Comparison of ENCODE assay signal across 8 cellular contexts in the genomic region with DNA sequence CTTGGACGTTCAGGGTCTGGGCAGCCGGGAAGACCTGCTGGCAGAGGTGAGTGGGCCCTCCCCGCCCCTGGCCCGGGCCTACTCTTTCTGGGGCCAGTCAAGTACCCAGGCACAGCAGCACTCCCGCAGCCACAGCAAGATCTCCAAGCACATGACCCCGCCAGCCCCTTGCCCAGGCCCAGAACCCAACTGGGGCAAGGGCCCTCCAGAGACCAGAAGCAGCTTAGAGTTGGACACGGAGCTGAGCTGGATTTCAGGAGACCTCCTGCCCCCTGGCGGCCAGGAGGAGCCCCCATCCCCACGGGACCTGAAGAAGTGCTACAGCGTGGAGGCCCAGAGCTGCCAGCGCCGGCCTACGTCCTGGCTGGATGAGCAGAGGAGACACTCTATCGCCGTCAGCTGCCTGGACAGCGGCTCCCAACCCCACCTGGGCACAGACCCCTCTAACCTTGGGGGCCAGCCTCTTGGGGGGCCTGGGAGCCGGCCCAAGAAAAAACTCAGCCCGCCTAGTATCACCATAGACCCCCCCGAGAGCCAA. TPM values are rescaled to one million over a fixed set of nuclear protein-coding genes. Genes with fewer than 3 reads are reported as not detected.
DNase-seq lines count a peak whose midpoint lies in the region; ATAC-seq and TF ChIP-seq lines count a peak whose summit lies in the region.

No MANE protein-coding gene starts in this region.

- H2AFZ ChIP-seq in OCI-LY1 (ENCODE audit: low read length): no peak overlapping the region

- no peak overlapping the region for H3K4me2 ChIP-seq in OCI-LY1 (ENCODE audit: low read length)

- no peak overlapping the region for H3K4me3 ChIP-seq in OCI-LY1 (ENCODE audit: low read depth, low read length, poor library complexity, severe bottlenecking)
- H3K4me3 ChIP-seq in esophagus muscularis mucosa: no peak overlapping the region

- H3K9me3 ChIP-seq in OCI-LY1 (ENCODE audit: low read length): no peaks in the 10 kb centered on the region
- H3K9me3 ChIP-seq in esophagus muscularis mucosa: no peaks in the 10 kb centered on the region

- 46% methylated on average over 6 of the region's 19 CpGs for WGBS in esophagus muscularis mucosa

- intact Hi-C loops in esophagus muscularis mucosa (cut with DNase I): loop anchor here (2.0 kb wide), 1 partner anchor 75 kb away; no protein-coding TSS in a partner anchor

- H3K27ac Mint-ChIP-seq in HFFc6 (no peak overlapping the region), neural crest cell (ENCODE audit: unreplicated experiment) (no peak overlapping the region)
- no peak overlapping the region for H3K27ac Mint-ChIP-seq in stimulated activated naive CD8-positive, alpha-beta T cell treated with anti-CD3 and anti-CD28 coated beads, Interleukin-15, amount 100 ng/mL, for 72 hours

- H3K9me2 ChIP-seq in OCI-LY1 (ENCODE audit: low read depth, low read length): no peaks in the 10 kb centered on the region

- TF ChIP-seq EP300 in esophagus muscularis mucosa (IDR thresholded peaks at IDR 0.05): no peak

- no peaks in the 10 kb centered on the region for H3K36me3 Mint-ChIP-seq in HFFc6 (ENCODE audit: low read depth)
- H3K36me3 Mint-ChIP-seq in neural crest cell (ENCODE audit: low read depth): no peaks in the 10 kb centered on the region

- H3K27me3 Mint-ChIP-seq in HFFc6 (ENCODE audit: insufficient read depth) (peaks cover 5% of the 10 kb centered on the region; the same call in 1 of the 2 replicates), neural crest cell (ENCODE audit: low read depth) (peaks cover 52% of the 10 kb centered on the region)
- peaks cover 89% of the 10 kb centered on the region for H3K27me3 Mint-ChIP-seq in stimulated activated naive CD8-positive, alpha-beta T cell treated with anti-CD3 and anti-CD28 coated beads, Interleukin-15, amount 100 ng/mL, for 72 hours

- H3K9me3 Mint-ChIP-seq in HFFc6 (no peaks in the 10 kb centered on the region), neural crest cell (no peaks in the 10 kb centered on the region)
- H3K9me3 Mint-ChIP-seq in stimulated activated naive CD8-positive, alpha-beta T cell treated with anti-CD3 and anti-CD28 coated beads, Interleukin-15, amount 100 ng/mL, for 72 hours: no peaks in the 10 kb centered on the region

- DNase-seq in CMK (ENCODE audit: low read depth) (peak; percentile 43), HFFc6 (peak; percentile 37), activated T-cell treated with anti-CD3 and anti-CD28 coated beads for 1 hour (ENCODE audit: low read depth) (peak; percentile 51), esophagus muscularis mucosa (ENCODE audit: extremely low spot score) (no peak), neural crest cell (ENCODE audit: low read depth, low spot score) (peak; percentile 75)
- peak; percentile 71 to 76 for DNase-seq in stimulated activated naive CD8-positive, alpha-beta T cell treated with anti-CD3 and anti-CD28 coated beads, Interleukin-15, amount 100 ng/mL, for 72 hours

- no peak for TF ChIP-seq POLR2A in esophagus muscularis mucosa (IDR thresholded peaks at IDR 0.05; ENCODE audit: low read depth)

- H3K79me2 ChIP-seq in OCI-LY1 (ENCODE audit: insufficient read depth, low read length): no peaks in the 10 kb centered on the region

- no peaks in the 10 kb centered on the region for H4K20me1 ChIP-seq in OCI-LY1 (ENCODE audit: insufficient read depth, low read length)

- H3K27ac ChIP-seq in OCI-LY1 (ENCODE audit: low read depth, low read length, poor library complexity, severe bottlenecking): no peak overlapping the region
- H3K27ac ChIP-seq in esophagus muscularis mucosa (replicated peaks in 1 of 4): no peak overlapping the region

- H3K36me3 ChIP-seq in OCI-LY1 (ENCODE audit: insufficient read depth, low read length) (no peaks in the 10 kb centered on the region), esophagus muscularis mucosa (no peaks in the 10 kb centered on the region)

- no peaks in the 10 kb centered on the region for H3F3A ChIP-seq in OCI-LY1 (ENCODE audit: insufficient read depth, low read length)

- TF ChIP-seq CTCF in HFFc6 (IDR thresholded peaks at IDR 0.05) (peak; percentile 90), OCI-LY1 (IDR thresholded peaks at IDR 0.05; ENCODE audit: low read length) (peak; percentile 67), esophagus muscularis mucosa (IDR thresholded peaks at IDR 0.05) (peak; percentile 67 to 69 (median 69)), neural crest cell (conservative IDR thresholded peaks at IDR 0.05) (peak; percentile 83)

- peaks cover 10% of the 10 kb centered on the region for H3K27me3 ChIP-seq in OCI-LY1 (ENCODE audit: insufficient read depth, low read length)
- H3K27me3 ChIP-seq in esophagus muscularis mucosa: peaks cover 0 to 67% (median 5%) of the 10 kb centered on the region in 4 donors

- H3K4me1 Mint-ChIP-seq in HFFc6 (ENCODE audit: low read depth): peaks cover 8% of the 10 kb centered on the region; the same call in 1 of the 2 replicates
- peaks cover 20% of the 10 kb centered on the region for H3K4me1 Mint-ChIP-seq in neural crest cell
- H3K4me1 Mint-ChIP-seq in stimulated activated naive CD8-positive, alpha-beta T cell treated with anti-CD3 and anti-CD28 coated beads, Interleukin-15, amount 100 ng/mL, for 72 hours: peaks cover 15% of the 10 kb centered on the region

- H3K9ac ChIP-seq in OCI-LY1 (ENCODE audit: low read length): no peak overlapping the region

- peak; percentile 91 for ATAC-seq in stimulated activated naive CD8-positive, alpha-beta T cell treated with anti-CD3 and anti-CD28 coated beads, Interleukin-15, amount 100 ng/mL, for 72 hours
- ATAC-seq in HG03025 (IDR thresholded peaks at IDR 0.05; ENCODE audit: low FRiP score, unreplicated experiment): no peak

- H3K4me3 Mint-ChIP-seq in HFFc6: no peak overlapping the region
- no peak overlapping the region for H3K4me3 Mint-ChIP-seq in neural crest cell
- no peak overlapping the region for H3K4me3 Mint-ChIP-seq in stimulated activated naive CD8-positive, alpha-beta T cell treated with anti-CD3 and anti-CD28 coated beads, Interleukin-15, amount 100 ng/mL, for 72 hours

- H3K4me1 ChIP-seq in OCI-LY1 (ENCODE audit: insufficient read depth, low read length, severe bottlenecking): no peaks in the 10 kb centered on the region
- H3K4me1 ChIP-seq in esophagus muscularis mucosa: peaks cover 0 to 11% (median 8%) of the 10 kb centered on the region in 4 donors

RNA-seq across cellular contexts. Expression of gene ABCC3, which starts 8.6 kb away (rescaled TPM):
- total RNA-seq in HFFc6 (2021; fragmentation: NEBNext Ultra II Directional; extraction: Animal tissue kit (Norgen Biotek cat#: 25700)): 10 to 100 TPM; 18.4 to 23.6 (median 21.3) TPM
- 1 to 10 TPM in 3 of 4 donors, under 1 TPM in 1; 0.50 to 2.9 (median 1.9) TPM for total RNA-seq in esophagus muscularis mucosa
- not detected in 2 replicates for total RNA-seq in neural crest cell

Comparison
In these comparisons a context has a peak if more than half of its experiments do, and no peak if none do; other contexts are left out.
1. RNA of gene ABCC3, which starts 8.6 kb away (total RNA-seq): 18.4 to 23.6 TPM in HFFc6; 0.50 to 2.9 TPM in esophagus muscularis mucosa and not detected in neural crest cell; every median in the first group is over 4 times any median in the second.
2. Peak in every context shown above with its lines, with median percentiles within 50 percentile points of each other: CTCF ChIP-seq.